In genomic region chr2:121071058-121071504, GRCh38 we compare ENCODE assay signal across 8 cellular contexts.
DNase-seq lines count a peak whose midpoint lies in the region; ATAC-seq and TF ChIP-seq lines count a peak whose summit lies in the region.

No MANE protein-coding gene starts in this region.

- DNase-seq in NK-92 treated with Interleukin-12 subunit alpha and Interleukin-12 subunit beta, amount 100 ng/mL, for 24 hours (lab: John Stamatoyannopoulos, UW): peak; percentile 22
- DNase-seq in NK-92 (lab: John Stamatoyannopoulos, UW; ENCODE audit: unreplicated experiment) (no peak), HT-29 (ENCODE audit: low spot score) (peak; percentile 75), RKO (ENCODE audit: low spot score) (peak; percentile 40), astrocyte of the spinal cord (ENCODE audit: low read depth, low spot score) (peak; percentile 51), iris pigment epithelial cell (ENCODE audit: low read depth) (peak; percentile 21)
- peak; percentile 35 for DNase-seq in stimulated activated CD4-positive, alpha-beta T cell treated with anti-CD3 and anti-CD28 coated beads, Interleukin-4, amount 100 ng/mL, for 24 hours

- in situ Hi-C loops in astrocyte of the spinal cord (cut with HindIII; ENCODE audit: low sequenced_read_pairs): loop anchor here (25.0 kb wide), 1 partner anchor 384 kb away; no protein-coding TSS in a partner anchor

- TF ChIP-seq CTCF in astrocyte of the spinal cord (IDR thresholded peaks at IDR 0.05; ENCODE audit: low read depth, low read length): peak; percentile 98

- ATAC-seq in HG02884 (IDR thresholded peaks at IDR 0.05; ENCODE audit: unreplicated experiment): no peak

- H3K4me3 ChIP-seq in astrocyte of the spinal cord (ENCODE audit: low read depth, low read length): no peak overlapping the region
